Comparison of ENCODE assay signal across 35 cellular contexts in the genomic region with DNA sequence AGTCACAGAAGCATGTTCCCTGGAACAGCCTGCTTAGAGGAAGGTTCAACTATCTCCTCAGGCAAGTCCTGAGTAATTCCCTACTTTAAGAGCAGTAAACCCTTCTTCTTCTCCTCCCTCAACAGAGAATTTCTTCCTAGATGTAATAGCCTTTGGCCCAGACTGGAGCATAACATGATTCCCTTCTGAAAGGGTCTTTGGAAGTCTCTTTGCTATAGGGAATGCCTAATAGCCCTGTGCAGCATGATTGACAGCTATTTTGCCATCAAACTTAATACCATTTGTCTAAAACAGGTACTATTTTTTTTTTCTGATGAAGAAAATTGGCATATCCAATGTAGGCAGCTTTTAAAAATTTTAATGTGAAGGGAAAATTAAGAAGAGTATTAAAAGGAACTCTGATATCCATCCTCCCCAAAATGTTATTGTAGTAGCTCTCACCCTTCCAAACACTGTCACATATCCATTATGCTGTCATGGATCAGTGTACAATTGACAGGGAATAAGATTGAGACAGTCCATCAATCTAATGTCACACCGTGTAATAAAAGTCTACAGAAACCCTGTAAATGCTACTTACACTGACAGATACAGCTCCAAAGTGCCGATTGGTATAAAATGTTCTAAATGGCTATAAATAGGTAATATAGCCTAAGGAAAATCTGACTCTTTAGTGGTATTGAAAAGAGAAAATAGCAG.
"Had no signal": no experiment of that assay in that cellular context is flagged by ENCODE, and none has a peak within 500 bp of the region (broad histone marks: within the 10 kb centered on the region; RNA-seq: fewer than 3 reads in every experiment).

No MANE protein-coding gene starts in this region.

- H3K4me3 Mint-ChIP-seq: activated CD4-positive, alpha-beta memory T cell treated with anti-CD3 and anti-CD28 coated beads, Interleukin-2, amount 10 ng/mL, durations not matched to agents 7 days and 5 days; activated CD4-positive, alpha-beta T cell treated with anti-CD3 and anti-CD28 coated beads for 36 hours; activated CD4-positive, alpha-beta T cell treated with anti-CD3 and anti-CD28 coated beads, Interleukin-2, amount 10 ng/mL, durations not matched to agents 7 days and 5 days; activated CD8-positive, alpha-beta memory T cell treated with anti-CD3 and anti-CD28 coated beads, Interleukin-2, amount 10 ng/mL, durations not matched to agents 7 days and 5 days; activated CD8-positive, alpha-beta T cell treated with anti-CD3 and anti-CD28 coated beads, Interleukin-2, amount 10 ng/mL, durations not matched to agents 7 days and 5 days; activated naive CD4-positive, alpha-beta T cell treated with anti-CD3 and anti-CD28 coated beads, Interleukin-2, amount 10 ng/mL, durations not matched to agents 7 days and 5 days; activated naive CD4-positive, alpha-beta T cell treated with anti-CD3 and anti-CD28 coated beads, Interleukin-2, amount 50 U/mL, for 24 hours; activated naive CD8-positive, alpha-beta T cell; activated naive CD8-positive, alpha-beta T cell treated with anti-CD3 and anti-CD28 coated beads, Interleukin-2, amount 10 ng/mL, durations not matched to agents 7 days and 5 days; activated naive CD8-positive, alpha-beta T cell treated with anti-CD3 and anti-CD28 coated beads, Interleukin-2, amount 50 U/mL, for 24 hours; activated T-cell treated with anti-CD3 and anti-CD28 coated beads, Interleukin-2, amount 50 U/mL, for 24 hours; T-helper 1 cell treated with Interleukin-12 subunit alpha and Interleukin-12 subunit beta and Interleukin-4 antibody, amounts not matched to agents 30 μg/mL and 1 μg/mL, for 36 hours; T-helper 2 cell treated with Interferon-gamma antibody and Interleukin-4, amounts not matched to agents 5 μg/mL and 100 μg/mL, for 36 hours had no signal

- H3K27me3 ChIP-seq: body of pancreas, brain microvascular endothelial cell, breast epithelium had no signal

- H3K9me3 ChIP-seq: body of pancreas, breast epithelium had no signal

- H3K27ac Mint-ChIP-seq: activated CD4-positive, alpha-beta memory T cell treated with anti-CD3 and anti-CD28 coated beads, Interleukin-2, amount 10 ng/mL, durations not matched to agents 7 days and 5 days; activated CD4-positive, alpha-beta T cell treated with anti-CD3 and anti-CD28 coated beads for 36 hours; activated CD4-positive, alpha-beta T cell treated with anti-CD3 and anti-CD28 coated beads, Interleukin-2, amount 10 ng/mL, durations not matched to agents 7 days and 5 days; activated CD8-positive, alpha-beta memory T cell treated with anti-CD3 and anti-CD28 coated beads, Interleukin-2, amount 10 ng/mL, durations not matched to agents 7 days and 5 days; activated CD8-positive, alpha-beta T cell treated with anti-CD3 and anti-CD28 coated beads, Interleukin-2, amount 10 ng/mL, durations not matched to agents 7 days and 5 days; activated naive CD4-positive, alpha-beta T cell treated with anti-CD3 and anti-CD28 coated beads, Interleukin-2, amount 10 ng/mL, durations not matched to agents 7 days and 5 days; activated naive CD4-positive, alpha-beta T cell treated with anti-CD3 and anti-CD28 coated beads, Interleukin-2, amount 50 U/mL, for 24 hours; activated naive CD8-positive, alpha-beta T cell; activated naive CD8-positive, alpha-beta T cell treated with anti-CD3 and anti-CD28 coated beads, Interleukin-2, amount 10 ng/mL, durations not matched to agents 7 days and 5 days; activated naive CD8-positive, alpha-beta T cell treated with anti-CD3 and anti-CD28 coated beads, Interleukin-2, amount 50 U/mL, for 24 hours; activated T-cell treated with anti-CD3 and anti-CD28 coated beads, Interleukin-2, amount 50 U/mL, for 24 hours; activated T-helper 2 cell treated with anti-CD3 and anti-CD28 coated beads, Interferon-gamma antibody, Interleukin-2, Interleukin-4, amounts not matched to agents 10 μg/mL and 5 μg/mL and 100 μg/mL, durations not matched to agents 14 hours and 24 hours and 36 hours; T-helper 1 cell treated with Interleukin-12 subunit alpha and Interleukin-12 subunit beta and Interleukin-4 antibody, amounts not matched to agents 30 μg/mL and 1 μg/mL, for 36 hours; T-helper 2 cell treated with Interferon-gamma antibody and Interleukin-4, amounts not matched to agents 5 μg/mL and 100 μg/mL, for 36 hours had no signal

- H3K4me1 Mint-ChIP-seq: activated CD4-positive, alpha-beta T cell treated with anti-CD3 and anti-CD28 coated beads for 36 hours; activated naive CD4-positive, alpha-beta T cell treated with anti-CD3 and anti-CD28 coated beads, Interleukin-2, amount 50 U/mL, for 24 hours; activated naive CD8-positive, alpha-beta T cell treated with anti-CD3 and anti-CD28 coated beads, Interleukin-2, amount 50 U/mL, for 24 hours had no signal

- H3K27me3 Mint-ChIP-seq: activated CD4-positive, alpha-beta memory T cell treated with anti-CD3 and anti-CD28 coated beads, Interleukin-2, amount 10 ng/mL, durations not matched to agents 7 days and 5 days; activated CD4-positive, alpha-beta T cell treated with anti-CD3 and anti-CD28 coated beads for 36 hours; activated CD4-positive, alpha-beta T cell treated with anti-CD3 and anti-CD28 coated beads, Interleukin-2, amount 10 ng/mL, durations not matched to agents 7 days and 5 days; activated CD8-positive, alpha-beta memory T cell treated with anti-CD3 and anti-CD28 coated beads, Interleukin-2, amount 10 ng/mL, durations not matched to agents 7 days and 5 days; activated naive CD4-positive, alpha-beta T cell treated with anti-CD3 and anti-CD28 coated beads, Interleukin-2, amount 10 ng/mL, durations not matched to agents 7 days and 5 days; activated naive CD4-positive, alpha-beta T cell treated with anti-CD3 and anti-CD28 coated beads, Interleukin-2, amount 50 U/mL, for 24 hours; activated naive CD8-positive, alpha-beta T cell; activated naive CD8-positive, alpha-beta T cell treated with anti-CD3 and anti-CD28 coated beads, Interleukin-2, amount 10 ng/mL, durations not matched to agents 7 days and 5 days; activated naive CD8-positive, alpha-beta T cell treated with anti-CD3 and anti-CD28 coated beads, Interleukin-2, amount 50 U/mL, for 24 hours; activated T-cell treated with anti-CD3 and anti-CD28 coated beads, Interleukin-2, amount 50 U/mL, for 24 hours had no signal

- H3K27ac ChIP-seq: body of pancreas, brain microvascular endothelial cell, breast epithelium, VCaP had no signal

- H3K36me3 ChIP-seq: brain microvascular endothelial cell, breast epithelium had no signal

- H3K4me1 ChIP-seq: body of pancreas, breast epithelium had no signal

- H3K9me3 Mint-ChIP-seq: activated CD4-positive, alpha-beta memory T cell treated with anti-CD3 and anti-CD28 coated beads, Interleukin-2, amount 10 ng/mL, durations not matched to agents 7 days and 5 days; activated CD4-positive, alpha-beta T cell treated with anti-CD3 and anti-CD28 coated beads, Interleukin-2, amount 10 ng/mL, durations not matched to agents 7 days and 5 days; activated naive CD4-positive, alpha-beta T cell treated with anti-CD3 and anti-CD28 coated beads, Interleukin-2, amount 10 ng/mL, durations not matched to agents 7 days and 5 days; activated naive CD4-positive, alpha-beta T cell treated with anti-CD3 and anti-CD28 coated beads, Interleukin-2, amount 50 U/mL, for 24 hours; activated T-cell treated with anti-CD3 and anti-CD28 coated beads, Interleukin-2, amount 50 U/mL, for 24 hours; activated T-helper 2 cell treated with anti-CD3 and anti-CD28 coated beads, Interferon-gamma antibody, Interleukin-2, Interleukin-4, amounts not matched to agents 10 μg/mL and 5 μg/mL and 100 μg/mL, durations not matched to agents 14 hours and 24 hours and 36 hours; T-helper 1 cell treated with Interleukin-12 subunit alpha and Interleukin-12 subunit beta and Interleukin-4 antibody, amounts not matched to agents 30 μg/mL and 1 μg/mL, for 36 hours; T-helper 2 cell treated with Interferon-gamma antibody and Interleukin-4, amounts not matched to agents 5 μg/mL and 100 μg/mL, for 36 hours had no signal

- DNase-seq: activated CD4-positive, alpha-beta memory T cell treated with anti-CD3 and anti-CD28 coated beads, Interleukin-2, amount 10 ng/mL, durations not matched to agents 7 days and 5 days; activated CD4-positive, alpha-beta T cell treated with anti-CD3 and anti-CD28 coated beads for 1 hour; activated CD4-positive, alpha-beta T cell treated with anti-CD3 and anti-CD28 coated beads for 36 hours; activated CD4-positive, alpha-beta T cell treated with anti-CD3 and anti-CD28 coated beads for 48 hours; activated CD4-positive, alpha-beta T cell treated with anti-CD3 and anti-CD28 coated beads, Interleukin-2, amount 10 ng/mL, durations not matched to agents 7 days and 5 days; activated CD4-positive, alpha-beta T cell treated with anti-CD3 and anti-CD28 coated beads, Interleukin-2, amount 50 U/mL, for 48 hours; activated CD4-positive, CD25-positive, alpha-beta regulatory T cell; activated CD8-positive, alpha-beta memory T cell treated with anti-CD3 and anti-CD28 coated beads for 24 hours; activated CD8-positive, alpha-beta memory T cell treated with anti-CD3 and anti-CD28 coated beads, Interleukin-2, amount 10 ng/mL, durations not matched to agents 7 days and 5 days; activated CD8-positive, alpha-beta memory T cell treated with anti-CD3 and anti-CD28 coated beads, Interleukin-2, amount 50 U/mL, for 48 hours; activated CD8-positive, alpha-beta T cell treated with anti-CD3 and anti-CD28 coated beads, Interleukin-2, amount 10 ng/mL, durations not matched to agents 7 days and 5 days; activated effector memory CD4-positive, alpha-beta T cell treated with Interleukin-2 at 50 U/mL for 16 hours; activated gamma-delta T cell; activated naive CD4-positive, alpha-beta T cell treated with anti-CD3 and anti-CD28 coated beads, Interleukin-2, amount 10 ng/mL, durations not matched to agents 7 days and 5 days; activated naive CD4-positive, alpha-beta T cell treated with Interleukin-2 at 50 U/mL for 16 hours; activated naive CD8-positive, alpha-beta T cell treated with anti-CD3 and anti-CD28 coated beads, Interleukin-2, amount 10 ng/mL, durations not matched to agents 7 days and 5 days; activated naive CD8-positive, alpha-beta T cell treated with anti-CD3 and anti-CD28 coated beads, Interleukin-2, amount 50 U/mL, for 24 hours; activated T-cell treated with anti-CD3 and anti-CD28 coated beads, Interleukin-2, amount 50 U/mL, for 24 hours; activated T-cell treated with anti-CD3 and anti-CD28 coated beads, Interleukin-2, amount 50 U/mL, for 48 hours; amygdala; aorta; body of pancreas; central memory CD4-positive, alpha-beta T cell; T-helper 1 cell; T-helper 2 cell; T-helper 9 cell had no signal

- ATAC-seq: activated CD4-positive, alpha-beta T cell treated with anti-CD3 and anti-CD28 coated beads for 36 hours; activated CD4-positive, CD25-positive, alpha-beta regulatory T cell treated with anti-CD3 and anti-CD28 coated beads, Interleukin-2, amount 50 U/mL, for 24 hours; activated CD8-positive, alpha-beta memory T cell treated with anti-CD3 and anti-CD28 coated beads, Interleukin-2, amount 10 ng/mL, durations not matched to agents 7 days and 5 days; activated CD8-positive, alpha-beta T cell treated with anti-CD3 and anti-CD28 coated beads, Interleukin-2, amount 10 ng/mL, durations not matched to agents 7 days and 5 days; activated naive CD8-positive, alpha-beta T cell treated with anti-CD3 and anti-CD28 coated beads, Interleukin-2, amount 50 U/mL, for 24 hours; body of pancreas had no signal

- H3K36me3 Mint-ChIP-seq: activated naive CD4-positive, alpha-beta T cell treated with anti-CD3 and anti-CD28 coated beads, Interleukin-2, amount 10 ng/mL, durations not matched to agents 7 days and 5 days; activated naive CD4-positive, alpha-beta T cell treated with anti-CD3 and anti-CD28 coated beads, Interleukin-2, amount 50 U/mL, for 24 hours; activated naive CD8-positive, alpha-beta T cell; activated naive CD8-positive, alpha-beta T cell treated with anti-CD3 and anti-CD28 coated beads, Interleukin-2, amount 10 ng/mL, durations not matched to agents 7 days and 5 days had no signal

- H3K4me3 ChIP-seq: body of pancreas, breast epithelium had no signal
